ENCODE assay signal across 8 cellular contexts in the genomic region with DNA sequence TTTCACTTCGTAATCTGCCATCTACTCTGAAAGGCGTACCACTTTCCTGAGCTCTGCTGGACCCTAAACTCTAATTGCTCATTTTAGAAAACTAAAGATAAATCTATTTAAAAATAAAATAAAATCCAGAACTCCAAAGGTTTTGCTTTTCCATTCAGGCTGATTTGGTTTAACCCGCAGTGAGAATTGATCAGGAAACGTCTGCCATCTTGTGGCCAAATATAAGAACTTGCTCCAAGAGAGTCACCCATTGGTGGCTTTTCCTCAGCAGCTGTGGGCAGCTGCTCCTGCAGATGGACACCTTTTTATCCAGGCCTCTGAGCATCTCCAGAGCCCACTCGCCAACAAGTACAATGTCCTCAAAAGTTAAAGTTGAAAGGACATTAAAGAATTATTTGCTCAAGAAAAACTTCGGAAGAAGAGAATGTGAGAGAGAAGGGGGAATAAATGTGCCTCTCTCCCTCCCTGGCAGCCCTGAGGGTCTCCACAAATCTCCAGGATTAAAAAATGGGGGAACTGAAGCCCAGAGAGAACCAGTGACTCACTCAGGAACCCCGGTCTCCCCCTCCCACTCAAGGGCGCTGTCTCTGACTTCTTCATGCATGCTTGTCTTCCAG. TPM values are rescaled to one million over a fixed set of nuclear protein-coding genes. Genes with fewer than 3 reads are reported as not detected.
A peak's percentile ranks its signal among the peaks of the same experiment; 100 is the strongest.
DNase-seq lines count a peak whose midpoint lies in the region; ATAC-seq, FAIRE-seq and TF ChIP-seq lines count a peak whose summit lies in the region.

No MANE protein-coding gene starts in this region.

- CTCF ChIA-PET in WTC11 (lab: Charles Lee): interaction anchor here (0.5 to 1.9 kb wide), 22 partner anchors 15 to 1508 kb away, joined by 3 to 13 read pairs (median 5); partner anchors contain the start of gene RRAGA

- no peaks in the 10 kb centered on the region for H3K36me3 ChIP-seq in BE2C

- no peaks in the 10 kb centered on the region for H3K9me3 ChIP-seq in BE2C

- H3K4me3 ChIP-seq in BE2C (ENCODE audit: low read depth, low read length) (no peak overlapping the region), foreskin fibroblast (ENCODE audit: low read depth in 1 of 2, low read length in 2 of 2) (no peak overlapping the region)

- FAIRE-seq in GM18507 (lab: Jason Lieb, UNC): peak; percentile 76

- peak; percentile 56 for ATAC-seq in HG03095 (IDR thresholded peaks at IDR 0.05; ENCODE audit: unreplicated experiment)
- peak; percentile 83 for ATAC-seq in WTC11
- no peak for ATAC-seq in HG03571 (IDR thresholded peaks at IDR 0.05; ENCODE audit: unreplicated experiment)

- DNase-seq in BE2C (peak; percentile 56), GM18507 (ENCODE audit: extremely low spot score, insufficient read length, low read depth) (peak; percentile 65), NCI-H2196 (lab: John Stamatoyannopoulos, UW; ENCODE audit: unreplicated experiment) (peak; percentile 71), WTC11 (ENCODE audit: low spot score) (no peak), foreskin fibroblast (peak; percentile 50 to 85), osteocyte (ENCODE audit: extremely low spot score, unreplicated experiment) (no peak)

- H3K36me3 Mint-ChIP-seq in WTC11 (no peaks in the 10 kb centered on the region), osteocyte (ENCODE audit: unreplicated experiment) (no peaks in the 10 kb centered on the region)

- H3K27me3 ChIP-seq in BE2C: no peaks in the 10 kb centered on the region; the same call in 1 of the 2 replicates

- H3K4me1 ChIP-seq in BE2C: no peaks in the 10 kb centered on the region

- TF ChIP-seq CTCF in BE2C (IDR thresholded peaks at IDR 0.05; ENCODE audit: low read depth, low read length): peak; percentile 72
- TF ChIP-seq CTCF in WTC11 (IDR thresholded peaks at IDR 0.05): peak; percentile 55
- peak; percentile 59 for TF ChIP-seq CTCF in foreskin fibroblast (IDR thresholded peaks at IDR 0.05; ENCODE audit: low read depth, low read length)
- TF ChIP-seq CTCF in osteocyte (IDR thresholded peaks at IDR 0.05): peak; percentile 79

- H3K27me3 Mint-ChIP-seq in WTC11 (ENCODE audit: low read depth) (no peaks in the 10 kb centered on the region; the same call in 1 of the 2 replicates), osteocyte (ENCODE audit: unreplicated experiment) (no peaks in the 10 kb centered on the region)

- H3K9me3 Mint-ChIP-seq in WTC11 (peaks cover 3% of the 10 kb centered on the region; the same call in 1 of the 2 replicates), osteocyte (ENCODE audit: unreplicated experiment) (no peaks in the 10 kb centered on the region)

- POLR2A ChIA-PET in WTC11 (lab: Charles Lee): no interaction called here

- H3K4me1 Mint-ChIP-seq in WTC11 (no peaks in the 10 kb centered on the region), osteocyte (ENCODE audit: unreplicated experiment) (peaks cover 7% of the 10 kb centered on the region)

- no peak overlapping the region for H3K27ac Mint-ChIP-seq in WTC11
- no peak overlapping the region for H3K27ac Mint-ChIP-seq in osteocyte (ENCODE audit: unreplicated experiment)

- no peak overlapping the region for H3K4me3 Mint-ChIP-seq in WTC11
- no peak overlapping the region for H3K4me3 Mint-ChIP-seq in osteocyte (ENCODE audit: unreplicated experiment)

TF ChIP-seq in WTC11, 78 proteins besides CTCF, POLR2A, EP300 and RAD21 (continues in another document):
- TF ChIP-seq PRRX2 (CRISPR knock-in tag; IDR thresholded peaks at IDR 0.05) (no peak), SP1 (CRISPR knock-in tag; conservative IDR thresholded peaks at IDR 0.05) (no peak), NR3C1 (CRISPR knock-in tag; conservative IDR thresholded peaks at IDR 0.05; ENCODE audit: low read depth) (no peak), ZNF281 (CRISPR knock-in tag; IDR thresholded peaks at IDR 0.05) (no peak), NFE2L1 (CRISPR knock-in tag; IDR thresholded peaks at IDR 0.05) (no peak), PRDM15 (CRISPR knock-in tag; IDR thresholded peaks at IDR 0.05) (no peak), USF1 (CRISPR knock-in tag; IDR thresholded peaks at IDR 0.05) (no peak)
- TF ChIP-seq, protein P1, sequence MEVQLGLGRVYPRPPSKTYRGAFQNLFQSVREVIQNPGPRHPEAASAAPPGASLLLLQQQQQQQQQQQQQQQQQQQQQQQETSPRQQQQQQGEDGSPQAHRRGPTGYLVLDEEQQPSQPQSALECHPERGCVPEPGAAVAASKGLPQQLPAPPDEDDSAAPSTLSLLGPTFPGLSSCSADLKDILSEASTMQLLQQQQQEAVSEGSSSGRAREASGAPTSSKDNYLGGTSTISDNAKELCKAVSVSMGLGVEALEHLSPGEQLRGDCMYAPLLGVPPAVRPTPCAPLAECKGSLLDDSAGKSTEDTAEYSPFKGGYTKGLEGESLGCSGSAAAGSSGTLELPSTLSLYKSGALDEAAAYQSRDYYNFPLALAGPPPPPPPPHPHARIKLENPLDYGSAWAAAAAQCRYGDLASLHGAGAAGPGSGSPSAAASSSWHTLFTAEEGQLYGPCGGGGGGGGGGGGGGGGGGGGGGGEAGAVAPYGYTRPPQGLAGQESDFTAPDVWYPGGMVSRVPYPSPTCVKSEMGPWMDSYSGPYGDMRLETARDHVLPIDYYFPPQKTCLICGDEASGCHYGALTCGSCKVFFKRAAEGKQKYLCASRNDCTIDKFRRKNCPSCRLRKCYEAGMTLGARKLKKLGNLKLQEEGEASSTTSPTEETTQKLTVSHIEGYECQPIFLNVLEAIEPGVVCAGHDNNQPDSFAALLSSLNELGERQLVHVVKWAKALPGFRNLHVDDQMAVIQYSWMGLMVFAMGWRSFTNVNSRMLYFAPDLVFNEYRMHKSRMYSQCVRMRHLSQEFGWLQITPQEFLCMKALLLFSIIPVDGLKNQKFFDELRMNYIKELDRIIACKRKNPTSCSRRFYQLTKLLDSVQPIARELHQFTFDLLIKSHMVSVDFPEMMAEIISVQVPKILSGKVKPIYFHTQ (CRISPR knock-in tag; IDR thresholded peaks at IDR 0.05): no peak

RNA-seq across cellular contexts. Expression of gene SAXO1, which starts 4.1 kb away (rescaled TPM):
- not detected for polyA plus RNA-seq in BE2C (2012; ENCODE audit: insufficient read depth, insufficient read length, low read depth)
- total RNA-seq in WTC11 (2021): 0.02 to 0.09 TPM (median 0.09 TPM) in 3 replicates
- not detected in 2 replicates for total RNA-seq in osteocyte

RNA-seq across cellular contexts. Expression of gene RRAGA, which starts 20.3 kb away (rescaled TPM):
- polyA plus RNA-seq in BE2C (2012; ENCODE audit: insufficient read depth, insufficient read length, low read depth): 92.5 TPM
- total RNA-seq in WTC11 (2021): 48.0 to 50.1 TPM (median 48.7 TPM) in 3 replicates
- total RNA-seq in osteocyte: 110 and 111 TPM in 2 replicates

Comparison
In these comparisons a context has a peak if more than half of its experiments do, and no peak if none do; other contexts are left out.
1. DNase-seq: peak in BE2C (single experiment), GM18507 (single experiment), NCI-H2196 (single experiment) and foreskin fibroblast (2 of 2); none in WTC11 (single experiment) and osteocyte (single experiment).
2. Peak in every context shown above with its lines, with median percentiles within 50 percentile points of each other: CTCF ChIP-seq.